In genomic region chr3:31624054-31624709, GRCh38 we compare ENCODE assay signal across 22 cellular contexts.
A peak's percentile ranks its signal among the peaks of the same experiment; 100 is the strongest.
DNase-seq lines count a peak whose midpoint lies in the region; ATAC-seq lines count a peak whose summit lies in the region.
"Had no signal": no experiment of that assay in that cellular context is flagged by ENCODE, and none has a peak within 500 bp of the region (broad histone marks: within the 10 kb centered on the region; RNA-seq: fewer than 3 reads in every experiment).

No MANE protein-coding gene starts in this region.

- H3K36me3 Mint-ChIP-seq in central memory CD8-positive, alpha-beta T cell (ENCODE audit: insufficient read depth) = peaks cover 47% of the 10 kb centered on the region

- no peaks in the 10 kb centered on the region for H3K27me3 Mint-ChIP-seq in central memory CD8-positive, alpha-beta T cell
- H3K27me3 Mint-ChIP-seq: activated B cell treated with CpG ODN at 0.5 μM for 24 hours; brain; dendritic cell treated with granulocyte-macrophage colony-stimulating factor and Interleukin-4, amounts not matched to agents 40 ng/mL and 50 ng/mL, for 4 days had no signal

- peak; percentile 37 to 44 for ATAC-seq in activated CD4-positive, CD25-positive, alpha-beta regulatory T cell treated with anti-CD3 and anti-CD28 coated beads, Interleukin-2, amount 50 U/mL, for 24 hours
- ATAC-seq in GM21529 (IDR thresholded peaks at IDR 0.05; ENCODE audit: unreplicated experiment) (peak; percentile 34), HG03354 (IDR thresholded peaks at IDR 0.05; ENCODE audit: poor library complexity, severe bottlenecking, unreplicated experiment) (peak; percentile 67), sciatic nerve (no peak)
- no peak for ATAC-seq in central memory CD8-positive, alpha-beta T cell (replicated peaks; ENCODE audit: extremely low read depth, poor library complexity, severe bottlenecking)
- ATAC-seq: gastrocnemius medialis, left lung had no signal

- intact Hi-C loops in sciatic nerve (cut with DNase I) = no loop called here

- H3K27ac Mint-ChIP-seq in central memory CD8-positive, alpha-beta T cell (ENCODE audit: low read depth) = peak overlapping the region; percentile 20
- H3K27ac Mint-ChIP-seq: activated B cell treated with CpG ODN at 0.5 μM for 24 hours; dendritic cell treated with granulocyte-macrophage colony-stimulating factor and Interleukin-4, amounts not matched to agents 40 ng/mL and 50 ng/mL, for 4 days had no signal

- H3K9me3 Mint-ChIP-seq in central memory CD8-positive, alpha-beta T cell = no peaks in the 10 kb centered on the region
- H3K9me3 Mint-ChIP-seq: activated B cell treated with CpG ODN at 0.5 μM for 24 hours; brain; dendritic cell treated with granulocyte-macrophage colony-stimulating factor and Interleukin-4, amounts not matched to agents 40 ng/mL and 50 ng/mL, for 4 days had no signal

- peaks cover 19% of the 10 kb centered on the region for H3K4me1 Mint-ChIP-seq in central memory CD8-positive, alpha-beta T cell

- no peak for DNase-seq in activated CD4-positive, CD25-positive, alpha-beta regulatory T cell treated with anti-CD3 and anti-CD28 coated beads, Interleukin-2, amount 50 U/mL, for 72 hours
- DNase-seq in central memory CD8-positive, alpha-beta T cell (ENCODE audit: low spot score in 2 of 2) = no peak
- no peak for DNase-seq in NOMO-1 treated with dmso at 0.1 percent for 144 hours (lab: John Stamatoyannopoulos, UW; ENCODE audit: unreplicated experiment)
- DNase-seq in NCI-H2227 (lab: John Stamatoyannopoulos, UW; ENCODE audit: unreplicated experiment) = no peak
- no peak for DNase-seq in sciatic nerve (ENCODE audit: low spot score)
- DNase-seq: activated B cell treated with CpG ODN at 0.5 μM for 24 hours; activated CD8-positive, alpha-beta memory T cell treated with anti-CD3 and anti-CD28 coated beads, Interleukin-2, amount 50 U/mL, for 4 hours; activated naive CD4-positive, alpha-beta T cell treated with anti-CD3 and anti-CD28 coated beads, Interleukin-2, amount 50 U/mL, for 16 hours; BE2C; gastrocnemius medialis; left lung; NCI-H146; NCI-H345; ovary; Right ventricle myocardium superior; stimulated activated CD4-positive, alpha-beta T cell treated with anti-CD3 and anti-CD28 coated beads, Interleukin-4, amount 100 ng/mL, for 4 hours; thyroid gland had no signal

- H3K4me3 Mint-ChIP-seq in central memory CD8-positive, alpha-beta T cell = no peak overlapping the region
- H3K4me3 Mint-ChIP-seq: activated B cell treated with CpG ODN at 0.5 μM for 24 hours; brain; dendritic cell treated with granulocyte-macrophage colony-stimulating factor and Interleukin-4, amounts not matched to agents 40 ng/mL and 50 ng/mL, for 4 days had no signal

Comparison
In these comparisons a context has a peak if more than half of its experiments do, and no peak if none do; other contexts are left out.
1. ATAC-seq: peak in activated CD4-positive, CD25-positive, alpha-beta regulatory T cell treated with anti-CD3 and anti-CD28 coated beads, Interleukin-2, amount 50 U/mL, for 24 hours (2 of 2), GM21529 (single experiment) and HG03354 (single experiment); none in central memory CD8-positive, alpha-beta T cell (single experiment) and sciatic nerve (single experiment).